20 cellular contexts compared by ENCODE assay signal in the genomic region with DNA sequence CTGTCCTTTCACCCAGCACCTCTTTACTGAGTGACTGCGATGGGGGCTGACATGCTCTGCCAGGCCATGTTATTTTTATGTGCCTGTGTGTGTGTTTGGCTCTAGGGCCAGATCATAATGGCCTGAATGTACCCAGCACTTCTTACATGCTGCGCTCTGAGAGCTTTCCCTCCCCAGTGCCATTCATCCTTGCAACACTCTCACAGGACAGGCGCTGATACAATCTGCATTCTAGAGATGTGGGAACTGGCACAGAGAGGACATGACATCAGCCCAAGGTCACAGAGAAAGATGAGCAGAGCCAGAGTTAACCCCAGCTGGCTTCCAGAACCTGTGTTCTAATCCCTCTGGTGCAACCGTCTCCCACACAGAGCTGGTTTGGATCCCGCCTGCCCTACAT. TPM values are rescaled to one million over a fixed set of nuclear protein-coding genes. Genes with fewer than 3 reads are reported as not detected.
DNase-seq lines count a peak whose midpoint lies in the region; ATAC-seq and TF ChIP-seq lines count a peak whose summit lies in the region.
"Had no signal": no experiment of that assay in that cellular context is flagged by ENCODE, and none has a peak within 500 bp of the region (broad histone marks: within the 10 kb centered on the region; RNA-seq: fewer than 3 reads in every experiment).

No MANE protein-coding gene starts in this region.

- H3K27me3 ChIP-seq in BLaER1 treated with 17β-estradiol and CSF1 and Interleukin-3, amounts not matched to agents 10 nM and 100 nM: no peaks in the 10 kb centered on the region
- no peaks in the 10 kb centered on the region for H3K27me3 ChIP-seq in adrenal gland
- H3K27me3 ChIP-seq in heart left ventricle: no peaks in the 10 kb centered on the region
- H3K27me3 ChIP-seq in neuronal stem cell (ENCODE audit: control insufficient read depth in 3 of 3, insufficient read depth in 3 of 3, low read depth in 1 of 3, low read length in 3 of 3): no peaks in the 10 kb centered on the region
- H3K27me3 ChIP-seq: tibial nerve had no signal

- ATAC-seq in heart left ventricle (peak; percentile 82 to 90 (median 86)), GM19023 (IDR thresholded peaks at IDR 0.05; ENCODE audit: unreplicated experiment) (no peak)
- ATAC-seq: A549; naive thymus-derived CD4-positive, alpha-beta T cell had no signal

- TF ChIP-seq POLR2A in adrenal gland (IDR thresholded peaks at IDR 0.05): no peak
- TF ChIP-seq POLR2A in heart left ventricle (IDR thresholded peaks at IDR 0.05): no peak

- H3K79me1 ChIP-seq in neuronal stem cell (ENCODE audit: low read depth, low read length): peaks cover 1% of the 10 kb centered on the region

- no peak overlapping the region for H2BK15ac ChIP-seq in neuronal stem cell (ENCODE audit: low read length)

- H2BK120ac ChIP-seq in neuronal stem cell (ENCODE audit: low read depth, low read length): peak overlapping the region; percentile 37

- DNase-seq in adrenal gland (peak in 6 of 7 donors; percentile 43 to 89 (median 64)), heart left ventricle (peak in 2 of 5 donors; percentile 52 to 56), neuronal stem cell (ENCODE audit: low spot score) (no peak), C1 segment of cervical spinal cord (lab: John Stamatoyannopoulos, UW) (no peak), hepatic stellate cell (ENCODE audit: low spot score) (no peak), NK-92 (lab: John Stamatoyannopoulos, UW; ENCODE audit: unreplicated experiment) (no peak)
- DNase-seq: activated CD4-positive, alpha-beta T cell treated with anti-CD3 and anti-CD28 coated beads, Interleukin-2, amount 10 ng/mL, durations not matched to agents 7 days and 5 days; activated naive CD4-positive, alpha-beta T cell treated with Interleukin-2 at 50 U/mL for 16 hours; cortex of kidney; DMS153; naive thymus-derived CD4-positive, alpha-beta T cell; NCI-H1417 treated with DMSO at 0.1 percent for 48 hours; NCI-H2171 treated with DMSO at 0.1 percent for 48 hours; OCI-M1; posterior cingulate gyrus; SIG-M5 had no signal

- WGBS in adrenal gland, 4 donors: 55 to 83% (median 58%) methylated on average over 4 to 5 of the region's 5 CpGs
- WGBS in heart left ventricle, 4 donors: 48 to 58% (median 54%) methylated on average over 5 of the region's 5 CpGs
- no CpG with 5 or more reads among the region's 5 CpGs for WGBS in neuronal stem cell (ENCODE audit: extremely low coverage in 2 of 2, insufficient read length in 2 of 2, insufficient replicate concordance in 1 of 2), 2 donors

- no peak overlapping the region for H2AFZ ChIP-seq in neuronal stem cell (ENCODE audit: low read length)

- H2BK12ac ChIP-seq in neuronal stem cell (ENCODE audit: low read length): no peak overlapping the region

- no peak overlapping the region for H3K4me3 ChIP-seq in BLaER1 treated with 17β-estradiol and CSF1 and Interleukin-3, amounts not matched to agents 10 nM and 100 nM
- H3K4me3 ChIP-seq in adrenal gland (no peak overlapping the region), heart left ventricle (no peak overlapping the region), neuronal stem cell (ENCODE audit: low read length in 2 of 2) (no peak overlapping the region)
- H3K4me3 ChIP-seq: A549, tibial nerve had no signal

- intact Hi-C loops in adrenal gland (cut with DNase I) (no loop called here), heart left ventricle (cut with DNase I) (no loop called here)

- peak overlapping the region; percentile 0 to 82 (median 68); a peak in 19 of 22 replicates for H3K4me2 ChIP-seq in BLaER1 treated with 17β-estradiol and CSF1 and Interleukin-3, amounts not matched to agents 10 nM and 100 nM
- no peak overlapping the region for H3K4me2 ChIP-seq in neuronal stem cell (ENCODE audit: insufficient read depth, low read length, poor library complexity, severe bottlenecking)
- H3K4me2 ChIP-seq: A549 had no signal

- H2AK5ac ChIP-seq in neuronal stem cell (ENCODE audit: low read depth, low read length): no peak overlapping the region

- H3K18ac ChIP-seq in neuronal stem cell (ENCODE audit: low read length): no peak overlapping the region

- peaks cover 0 to 16% (median 0%) of the 10 kb centered on the region in 11 experiments; a peak in 5 of 22 replicates for H4K20me1 ChIP-seq in BLaER1 treated with 17β-estradiol and CSF1 and Interleukin-3, amounts not matched to agents 10 nM and 100 nM

- no peak overlapping the region for H3K4ac ChIP-seq in neuronal stem cell (ENCODE audit: low read length)

- H3K4me1 ChIP-seq in BLaER1 treated with 17β-estradiol and CSF1 and Interleukin-3, amounts not matched to agents 10 nM and 100 nM: peaks cover 28 to 74% (median 57%) of the 10 kb centered on the region in 10 experiments
- H3K4me1 ChIP-seq in adrenal gland (replicated peaks in 1 of 2) (peaks cover 0 to 5% of the 10 kb centered on the region in 2 donors), heart left ventricle (peaks cover 0 to 73% (median 25%) of the 10 kb centered on the region in 12 donors), neuronal stem cell (ENCODE audit: control insufficient read depth in 2 of 2, insufficient read depth in 1 of 2, low read depth in 1 of 2, low read length in 2 of 2) (no peaks in the 10 kb centered on the region)

- TF ChIP-seq CTCF in adrenal gland (IDR thresholded peaks at IDR 0.05) (no peak), heart left ventricle (IDR thresholded peaks at IDR 0.05) (no peak)

- peaks cover 14 to 83% (median 51%) of the 10 kb centered on the region in 11 experiments for H3K36me3 ChIP-seq in BLaER1 treated with 17β-estradiol and CSF1 and Interleukin-3, amounts not matched to agents 10 nM and 100 nM
- no peaks in the 10 kb centered on the region for H3K36me3 ChIP-seq in adrenal gland (replicated peaks in 1 of 2)
- H3K36me3 ChIP-seq in heart left ventricle: peaks cover 0 to 8% (median 0%) of the 10 kb centered on the region in 9 donors
- H3K36me3 ChIP-seq in neuronal stem cell (replicated peaks in 1 of 2; ENCODE audit: control insufficient read depth in 2 of 2, insufficient read depth in 2 of 2, low read length in 2 of 2): peaks cover 9 to 58% of the 10 kb centered on the region in 2 donors

- H2BK5ac ChIP-seq in neuronal stem cell (ENCODE audit: low read length): no peak overlapping the region

- peak overlapping the region in 7 of 11 experiments; percentile 22 to 67 (median 52); a peak in 12 of 22 replicates for H3K27ac ChIP-seq in BLaER1 treated with 17β-estradiol and CSF1 and Interleukin-3, amounts not matched to agents 10 nM and 100 nM
- H3K27ac ChIP-seq in adrenal gland (peak overlapping the region in 1 of 5 donors; percentile 8), heart left ventricle (peak overlapping the region in 10 of 12 donors; percentile 41 to 82 (median 66)), neuronal stem cell (replicated peaks; ENCODE audit: low read length) (no peak overlapping the region)
- H3K27ac ChIP-seq: A549, tibial nerve had no signal

- no peak overlapping the region for H4K91ac ChIP-seq in neuronal stem cell (ENCODE audit: low read depth, low read length, poor library complexity)

- H3K23ac ChIP-seq in neuronal stem cell (ENCODE audit: low read depth, low read length, poor library complexity): no peak overlapping the region

- no peak overlapping the region for H3K14ac ChIP-seq in neuronal stem cell (ENCODE audit: low read length)

- no peaks in the 10 kb centered on the region for H3K9me3 ChIP-seq in BLaER1 treated with 17β-estradiol and CSF1 and Interleukin-3, amounts not matched to agents 10 nM and 100 nM (replicated peaks in 1 of 11)
- no peaks in the 10 kb centered on the region for H3K9me3 ChIP-seq in adrenal gland (replicated peaks in 1 of 3)
- no peaks in the 10 kb centered on the region for H3K9me3 ChIP-seq in heart left ventricle
- no peaks in the 10 kb centered on the region for H3K9me3 ChIP-seq in neuronal stem cell (replicated peaks in 1 of 2; ENCODE audit: control insufficient read depth in 2 of 2, insufficient read depth in 1 of 2, low read depth in 1 of 2, low read length in 2 of 2)
- H3K9me3 ChIP-seq: A549, tibial nerve had no signal

- peak overlapping the region in 2 of 11 experiments; percentile 10 to 28; a peak in 2 of 22 replicates for H3K9ac ChIP-seq in BLaER1 treated with 17β-estradiol and CSF1 and Interleukin-3, amounts not matched to agents 10 nM and 100 nM
- H3K9ac ChIP-seq in neuronal stem cell (ENCODE audit: low read depth, low read length, poor library complexity): peak overlapping the region; percentile 14

- no peak overlapping the region for H4K8ac ChIP-seq in neuronal stem cell (ENCODE audit: low read depth, low read length)

RNA-seq across cellular contexts. Expression of a gene that starts 54.5 kb away (rescaled TPM):
- total RNA-seq in adrenal gland (10 to 100 TPM; 18.2 to 53.9 (median 33.6) TPM), heart left ventricle (10 to 100 TPM; 44.6 to 72.8 (median 57.5) TPM)
- polyA plus RNA-seq in adrenal gland (10 to 100 TPM in 2 of 3 donors, 1 to 10 TPM in 1; 5.0 to 54.9 (median 28.9) TPM), heart left ventricle (10 to 100 TPM; 57.9 to 65.8 TPM)
- polyA plus RNA-seq in neuronal stem cell (2013, experiment 1 of 2): 14.6 TPM
- polyA plus RNA-seq in neuronal stem cell (2013, experiment 2 of 2): 14.8 TPM
- total RNA-seq: activated CD4-positive, alpha-beta T cell treated with anti-CD3 and anti-CD28 coated beads, Interleukin-2, amount 10 ng/mL, durations not matched to agents 7 days and 5 days had no signal
- polyA plus RNA-seq: naive thymus-derived CD4-positive, alpha-beta T cell had no signal

Comparison
In these comparisons a context has a peak if more than half of its experiments do, and no peak if none do; other contexts are left out.
1. DNase-seq: peak in adrenal gland (6 of 7); none in neuronal stem cell (single experiment), C1 segment of cervical spinal cord (0 of 14), hepatic stellate cell (single experiment) and NK-92 (single experiment).